Comparison of ENCODE assay signal across 21 cellular contexts in the genomic region with DNA sequence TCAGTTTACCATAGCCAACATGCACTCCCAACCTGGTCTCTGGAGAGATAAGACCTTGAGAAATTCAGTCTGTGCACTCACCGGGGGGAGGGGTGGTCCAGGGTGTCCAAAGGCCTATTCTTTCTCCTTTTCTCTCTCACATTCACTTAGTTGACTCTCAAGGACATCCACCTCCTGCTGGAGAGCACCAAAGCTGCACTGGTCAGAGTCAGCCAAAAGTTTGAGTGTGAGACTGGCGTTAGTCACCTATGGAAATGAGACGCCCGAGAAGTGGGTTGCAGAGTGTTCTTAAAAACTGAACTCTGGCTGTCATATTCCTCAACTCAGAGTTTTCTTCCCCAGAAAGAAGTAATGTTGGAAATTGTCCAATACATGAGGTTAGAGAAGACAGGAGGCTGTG. TPM values are rescaled to one million over a fixed set of nuclear protein-coding genes. Genes with fewer than 3 reads are reported as not detected.
DNase-seq lines count a peak whose midpoint lies in the region; ATAC-seq, FAIRE-seq and TF ChIP-seq lines count a peak whose summit lies in the region.
"Had no signal": no experiment of that assay in that cellular context is flagged by ENCODE, and none has a peak within 500 bp of the region (broad histone marks: within the 10 kb centered on the region; RNA-seq: fewer than 3 reads in every experiment).

No MANE protein-coding gene starts in this region.

- CTCF ChIA-PET in PC-3 (lab: Charles Lee), result no interaction called here
- CTCF ChIA-PET in activated CD4-positive, alpha-beta T cell treated with anti-CD3 and anti-CD28 coated beads, Interleukin-2, amount 10 ng/mL, durations not matched to agents 7 days and 5 days (lab: Charles Lee), result interaction anchor here (0.7 kb wide), 1 partner anchor 66 kb away, joined by 4 read pairs; no protein-coding TSS in a partner anchor

- no peaks in the 10 kb centered on the region for H3K36me3 Mint-ChIP-seq in activated CD4-positive, alpha-beta T cell treated with anti-CD3 and anti-CD28 coated beads, Interleukin-2, amount 10 ng/mL, durations not matched to agents 7 days and 5 days (ENCODE audit: low read depth)

- peaks cover 16% of the 10 kb centered on the region for H3K27me3 ChIP-seq in PC-3 (ENCODE audit: low read length)

- no peaks in the 10 kb centered on the region for H3F3A ChIP-seq in PC-3 (ENCODE audit: low read length, unreplicated experiment)

- no peaks in the 10 kb centered on the region for H3K9me3 ChIP-seq in PC-3 (ENCODE audit: low read length)

- H3K4me2 ChIP-seq in PC-3 (ENCODE audit: low read length), result no peak overlapping the region

- no peaks in the 10 kb centered on the region for H4K20me1 ChIP-seq in PC-3 (ENCODE audit: low read length)

- H3K4me1 Mint-ChIP-seq in activated CD4-positive, alpha-beta T cell treated with anti-CD3 and anti-CD28 coated beads, Interleukin-2, amount 10 ng/mL, durations not matched to agents 7 days and 5 days, result no peaks in the 10 kb centered on the region
- H3K4me1 Mint-ChIP-seq: B cell had no signal

- TF ChIP-seq POLR2A in H54 (IDR thresholded peaks at IDR 0.05; ENCODE audit: low read depth, low read length), result no peak

- DNase-seq in H54 (ENCODE audit: insufficient read length, low spot score) (peak; percentile 14), PC-3 (peak; percentile 10), cardiac fibroblast (ENCODE audit: low read depth in 2 of 2) (peak in 1 of 2 donors; percentile 53), kidney glomerular epithelial cell (lab: John Stamatoyannopoulos, UW) (no peak), islet precursor cell (no peak)
- no peak for DNase-seq in activated CD4-positive, alpha-beta T cell treated with anti-CD3 and anti-CD28 coated beads, Interleukin-2, amount 10 ng/mL, durations not matched to agents 7 days and 5 days
- DNase-seq: ACHN; C1 segment of cervical spinal cord; Calu3; CD4-positive, alpha-beta T cell; DMS 273 treated with DMSO at 0.1 percent for 48 hours had no signal

- no peak overlapping the region for H3K9ac ChIP-seq in PC-3 (ENCODE audit: low read length)

- H3K27ac ChIP-seq in PC-3 (ENCODE audit: low read length), result no peak overlapping the region

- no TSS peak for BruUV-seq in PC-3 (replicated peaks; lab: Mats Ljungman, UMichigan)

- H3K4me3 ChIP-seq in PC-3 (ENCODE audit: low read length), result no peak overlapping the region
- no peak overlapping the region for H3K4me3 ChIP-seq in cardiac fibroblast (replicated peaks in 1 of 2; ENCODE audit: low read depth in 2 of 2, low read length in 2 of 2)
- H3K4me3 ChIP-seq: GM12878 had no signal

- no peaks in the 10 kb centered on the region for H3K27me3 Mint-ChIP-seq in activated CD4-positive, alpha-beta T cell treated with anti-CD3 and anti-CD28 coated beads, Interleukin-2, amount 10 ng/mL, durations not matched to agents 7 days and 5 days
- H3K27me3 Mint-ChIP-seq: B cell; CD4-positive, alpha-beta T cell had no signal

- H3K4me1 ChIP-seq in PC-3 (ENCODE audit: insufficient read depth, low read length), result no peaks in the 10 kb centered on the region

- H2AFZ ChIP-seq in PC-3 (ENCODE audit: low read length), result no peak overlapping the region

- POLR2A ChIA-PET in PC-3 (lab: Charles Lee; ENCODE audit: unreplicated experiment), result no interaction called here
- POLR2A ChIA-PET in activated CD4-positive, alpha-beta T cell treated with anti-CD3 and anti-CD28 coated beads, Interleukin-2, amount 10 ng/mL, durations not matched to agents 7 days and 5 days (lab: Charles Lee), result no interaction called here

- no peak overlapping the region for H3K27ac Mint-ChIP-seq in activated CD4-positive, alpha-beta T cell treated with anti-CD3 and anti-CD28 coated beads, Interleukin-2, amount 10 ng/mL, durations not matched to agents 7 days and 5 days
- H3K27ac Mint-ChIP-seq: B cell; CD4-positive, alpha-beta T cell had no signal

- TF ChIP-seq CTCF in PC-3 (conservative IDR thresholded peaks at IDR 0.05; ENCODE audit: low read depth, low read length) (no peak), cardiac fibroblast (IDR thresholded peaks at IDR 0.05; ENCODE audit: low read depth, low read length) (peak; percentile 14)

- H3K9me3 Mint-ChIP-seq in activated CD4-positive, alpha-beta T cell treated with anti-CD3 and anti-CD28 coated beads, Interleukin-2, amount 10 ng/mL, durations not matched to agents 7 days and 5 days, result no peaks in the 10 kb centered on the region
- H3K9me3 Mint-ChIP-seq: CD4-positive, alpha-beta T cell had no signal

- ATAC-seq in PC-3 (no peak), GM18519 (IDR thresholded peaks at IDR 0.05; ENCODE audit: low FRiP score, unreplicated experiment) (no peak)
- ATAC-seq: GM12878, HepG2 had no signal

- no peaks in the 10 kb centered on the region for H3K9me2 ChIP-seq in PC-3 (replicated peaks; ENCODE audit: low read length)

- FAIRE-seq in H54 (lab: Jason Lieb, UNC), result no peak
- FAIRE-seq: GM12878, GM19239, HepG2, HTR-8/SVneo had no signal

- H3K4me3 Mint-ChIP-seq in activated CD4-positive, alpha-beta T cell treated with anti-CD3 and anti-CD28 coated beads, Interleukin-2, amount 10 ng/mL, durations not matched to agents 7 days and 5 days, result no peak overlapping the region
- H3K4me3 Mint-ChIP-seq: B cell; CD4-positive, alpha-beta T cell had no signal

- intact Hi-C loops in PC-3 (cut with micrococcal nuclease), result no loop called here

- no peaks in the 10 kb centered on the region for H3K36me3 ChIP-seq in PC-3 (ENCODE audit: low read depth, low read length)

- no peaks in the 10 kb centered on the region for H3K79me2 ChIP-seq in PC-3 (ENCODE audit: low read length)

RNA-seq across cellular contexts. Expression of a gene that starts 5.0 kb away (rescaled TPM):
- total RNA-seq in PC-3 (2014; rRNA removed), result not detected in 2 replicates
- under 1 TPM; 0.25 to 0.45 TPM for total RNA-seq in activated CD4-positive, alpha-beta T cell treated with anti-CD3 and anti-CD28 coated beads, Interleukin-2, amount 10 ng/mL, durations not matched to agents 7 days and 5 days
- total RNA-seq: A172, Daoy, G401, H4, HepG2 had no signal

RNA-seq across cellular contexts. Expression of a gene that starts 11.8 kb away (rescaled TPM):
- total RNA-seq in PC-3 (2014; rRNA removed), result not detected in 2 replicates
- total RNA-seq in activated CD4-positive, alpha-beta T cell treated with anti-CD3 and anti-CD28 coated beads, Interleukin-2, amount 10 ng/mL, durations not matched to agents 7 days and 5 days, result not detected
- total RNA-seq: A172, Calu3, Daoy, G401, GM12878, H4, HepG2 had no signal

RNA-seq across cellular contexts. Expression of a gene that starts 26.8 kb away (rescaled TPM):
- total RNA-seq in PC-3 (2014; rRNA removed), result not detected in 2 replicates
- under 1 TPM in 1 of 2 experiments, not detected in 1; 0.37 TPM for total RNA-seq in activated CD4-positive, alpha-beta T cell treated with anti-CD3 and anti-CD28 coated beads, Interleukin-2, amount 10 ng/mL, durations not matched to agents 7 days and 5 days
- total RNA-seq: A172, Calu3, Daoy, G401, H4, HepG2 had no signal

RNA-seq across cellular contexts. Expression of a gene that starts 33.1 kb away (rescaled TPM):
- not detected in 2 replicates for total RNA-seq in PC-3 (2014; rRNA removed)
- total RNA-seq in activated CD4-positive, alpha-beta T cell treated with anti-CD3 and anti-CD28 coated beads, Interleukin-2, amount 10 ng/mL, durations not matched to agents 7 days and 5 days, result not detected
- total RNA-seq: A172; B cell; Calu3; CD4-positive, alpha-beta T cell; Daoy; G401; GM12878; H4; HepG2 had no signal

RNA-seq across cellular contexts. Expression of a gene that starts 59.1 kb away (rescaled TPM):
- not detected in 2 replicates for total RNA-seq in PC-3 (2014; rRNA removed)
- total RNA-seq in activated CD4-positive, alpha-beta T cell treated with anti-CD3 and anti-CD28 coated beads, Interleukin-2, amount 10 ng/mL, durations not matched to agents 7 days and 5 days, result not detected
- total RNA-seq: A172; B cell; Calu3; CD4-positive, alpha-beta T cell; Daoy; G401; GM12878; H4; HepG2 had no signal

Comparison
In these comparisons a context has a peak if more than half of its experiments do, and no peak if none do; other contexts are left out.
1. DNase-seq: peak in H54 (single experiment) and PC-3 (single experiment); none in kidney glomerular epithelial cell (single experiment), islet precursor cell (single experiment) and activated CD4-positive, alpha-beta T cell treated with anti-CD3 and anti-CD28 coated beads, Interleukin-2, amount 10 ng/mL, durations not matched to agents 7 days and 5 days (single experiment).